8 cellular contexts compared by ENCODE assay signal in the genomic region with DNA sequence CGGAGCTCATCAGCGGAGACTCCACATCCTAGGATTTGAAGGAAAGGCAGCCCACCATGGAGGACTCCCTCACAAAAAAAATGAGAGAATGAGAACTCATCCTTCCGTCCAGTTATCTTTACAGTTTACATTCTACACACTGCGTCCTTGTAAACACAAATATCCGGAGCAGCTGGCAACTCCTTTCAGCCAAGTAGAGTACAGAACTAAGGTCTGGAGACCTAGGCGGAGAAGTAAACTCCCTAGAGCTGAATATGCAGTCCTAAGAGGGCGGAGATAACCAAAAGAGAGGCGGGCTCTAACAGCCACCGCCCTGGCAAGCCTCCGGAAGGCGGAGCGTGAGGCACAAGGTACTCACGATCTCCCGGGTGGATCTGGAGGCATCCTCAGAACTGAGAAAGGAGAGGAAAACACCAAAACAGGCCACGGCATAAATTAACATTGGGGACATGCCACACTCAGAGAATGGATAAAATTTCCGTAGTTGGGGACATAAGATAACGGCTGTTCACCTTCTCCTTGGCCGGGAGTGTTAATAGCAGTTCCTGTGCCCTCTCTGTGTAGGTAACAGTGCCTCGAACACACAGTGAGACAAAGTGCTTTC. TPM values are rescaled to one million over a fixed set of nuclear protein-coding genes. Genes with fewer than 3 reads are reported as not detected.
A peak's percentile ranks its signal among the peaks of the same experiment; 100 is the strongest.
DNase-seq lines count a peak whose midpoint lies in the region; ATAC-seq and TF ChIP-seq lines count a peak whose summit lies in the region.

No MANE protein-coding gene starts in this region.

- dilution Hi-C loops in IMR-90 (cut with HindIII; ENCODE audit: low sequenced_read_pairs, unreplicated experiment): no loop called here

- peaks cover 30% of the 10 kb centered on the region for H3K4me1 ChIP-seq in CD8-positive, alpha-beta T cell (ENCODE audit: insufficient read depth, low read length)
- peaks cover 11% of the 10 kb centered on the region for H3K4me1 ChIP-seq in IMR-90 (ENCODE audit: control insufficient read depth, insufficient read depth, low read length)

- peaks cover 48% of the 10 kb centered on the region for H3K4me1 Mint-ChIP-seq in CD8-positive, alpha-beta T cell (ENCODE audit: low read depth)
- peaks cover 43% of the 10 kb centered on the region for H3K4me1 Mint-ChIP-seq in activated T-cell treated with anti-CD3 and anti-CD28 coated beads, Interleukin-2, amount 50 U/mL, for 4 hours (ENCODE audit: low read depth)

- peaks cover 5% of the 10 kb centered on the region; the same call in 1 of the 2 replicates for H3K9me1 ChIP-seq in IMR-90 (ENCODE audit: insufficient read depth, low read length)

- H3K4me3 ChIP-seq in CD8-positive, alpha-beta T cell (ENCODE audit: low read depth, low read length): peak overlapping the region; percentile 86
- peak overlapping the region; percentile 50 for H3K4me3 ChIP-seq in IMR-90 (ENCODE audit: insufficient read depth, low read depth, low read length)

- peak overlapping the region; percentile 65 for H3K18ac ChIP-seq in IMR-90 (ENCODE audit: low read depth, low read length)

- H4K20me1 ChIP-seq in IMR-90 (ENCODE audit: insufficient read depth, low read length): peaks cover 41% of the 10 kb centered on the region

- peak overlapping the region; percentile 91 for H3K56ac ChIP-seq in IMR-90 (ENCODE audit: extremely low read depth, insufficient read depth, low read length)

- H3K9me3 ChIP-seq in CD8-positive, alpha-beta T cell (ENCODE audit: low read length): no peaks in the 10 kb centered on the region
- no peaks in the 10 kb centered on the region for H3K9me3 ChIP-seq in IMR-90 (ENCODE audit: control insufficient read depth, insufficient read depth, low read length)

- H3K27ac Mint-ChIP-seq in CD8-positive, alpha-beta T cell: peak overlapping the region; percentile 99

- POLR2A ChIA-PET in CD8-positive, alpha-beta T cell (lab: Charles Lee): interaction anchor here (0.9 to 6.8 kb wide), 14 partner anchors 11 to 496 kb away, joined by 3 to 140 read pairs (median 7); a partner anchor contains a TSS
- POLR2A ChIA-PET in IMR-90 (lab: Charles Lee; ENCODE audit: unreplicated experiment): interaction anchor here (0.6 kb wide), 1 partner anchor 17 kb away, joined by 3 read pairs; no protein-coding TSS in a partner anchor

- H3K4me2 ChIP-seq in IMR-90 (ENCODE audit: low read depth, low read length): peak overlapping the region; percentile 94

- peak; percentile 8 for ATAC-seq in CD8-positive, alpha-beta T cell
- ATAC-seq in IMR-90 (ENCODE audit: low read depth): no peak
- ATAC-seq in activated T-cell treated with anti-CD3 and anti-CD28 coated beads, Interleukin-2, amount 50 U/mL, for 4 hours: peak; percentile 5
- ATAC-seq in esophagus mucosa: peak; percentile 6
- ATAC-seq in GM19395 (IDR thresholded peaks at IDR 0.05; ENCODE audit: unreplicated experiment): no peak

- peak overlapping the region; percentile 91 for H4K91ac ChIP-seq in IMR-90 (ENCODE audit: insufficient read depth, low read depth, low read length)

- peak overlapping the region; percentile 92 for H3K4me3 Mint-ChIP-seq in CD8-positive, alpha-beta T cell
- peak overlapping the region; percentile 93 for H3K4me3 Mint-ChIP-seq in activated T-cell treated with anti-CD3 and anti-CD28 coated beads, Interleukin-2, amount 50 U/mL, for 4 hours

- H2BK15ac ChIP-seq in IMR-90 (ENCODE audit: low read depth, low read length): peak overlapping the region; percentile 22; the same call in 1 of the 3 replicates

- TF ChIP-seq POLR2A in IMR-90 (IDR thresholded peaks at IDR 0.05; ENCODE audit: low read depth, low read length): peak; percentile 74

- BruUV-seq in IMR-90 (replicated peaks; lab: Mats Ljungman, UMichigan): no TSS peak

- peak; percentile 59 to 86 (median 73) for DNase-seq in CD8-positive, alpha-beta T cell
- peak; percentile 70 for DNase-seq in IMR-90
- peak; percentile 67 for DNase-seq in activated T-cell treated with anti-CD3 and anti-CD28 coated beads, Interleukin-2, amount 50 U/mL, for 4 hours
- DNase-seq in myocyte (ENCODE audit: low read depth): peak; percentile 89
- DNase-seq in stimulated activated CD8-positive, alpha-beta memory T cell treated with anti-CD3 and anti-CD28 coated beads, Interleukin-7, amount 100 ng/mL, for 48 hours (ENCODE audit: extremely low read depth in 1 of 2, low read depth in 1 of 2): peak; percentile 55 to 71

- no peak for TF ChIP-seq RAD21 in IMR-90 (IDR thresholded peaks at IDR 0.05; ENCODE audit: low read length)

- peak overlapping the region; percentile 83 for H2BK5ac ChIP-seq in IMR-90 (ENCODE audit: low read depth, low read length, poor library complexity, severe bottlenecking)

- peak overlapping the region; percentile 79 for H2AK5ac ChIP-seq in IMR-90 (ENCODE audit: low read depth, low read length)

- H2BK20ac ChIP-seq in IMR-90 (ENCODE audit: low read depth, low read length): no peak overlapping the region

- peak overlapping the region; percentile 35 for H4K5ac ChIP-seq in IMR-90 (ENCODE audit: low read depth, low read length)

- H3K27me3 Mint-ChIP-seq in CD8-positive, alpha-beta T cell (ENCODE audit: low read depth): no peaks in the 10 kb centered on the region
- no peaks in the 10 kb centered on the region for H3K27me3 Mint-ChIP-seq in activated T-cell treated with anti-CD3 and anti-CD28 coated beads, Interleukin-2, amount 50 U/mL, for 4 hours (ENCODE audit: low read depth)

- peak overlapping the region; percentile 89 for H3K23ac ChIP-seq in IMR-90 (ENCODE audit: low read depth, low read length)

- H3K36me3 Mint-ChIP-seq in CD8-positive, alpha-beta T cell: peaks cover 16% of the 10 kb centered on the region
- peaks cover 5% of the 10 kb centered on the region for H3K36me3 Mint-ChIP-seq in activated T-cell treated with anti-CD3 and anti-CD28 coated beads, Interleukin-2, amount 50 U/mL, for 4 hours (ENCODE audit: insufficient read depth)

- H3K9me3 Mint-ChIP-seq in CD8-positive, alpha-beta T cell: no peaks in the 10 kb centered on the region
- no peaks in the 10 kb centered on the region for H3K9me3 Mint-ChIP-seq in activated T-cell treated with anti-CD3 and anti-CD28 coated beads, Interleukin-2, amount 50 U/mL, for 4 hours

- H3K79me1 ChIP-seq in IMR-90 (ENCODE audit: low read depth in 1 of 2, low read length in 2 of 2): peaks cover 11 to 35% of the 10 kb centered on the region in 2 experiments; a peak in 3 of 4 replicates

- H2AK9ac ChIP-seq in IMR-90 (replicated peaks; ENCODE audit: low read depth, low read length, poor library complexity): peak overlapping the region; percentile 82

- no peaks in the 10 kb centered on the region for H3K27me3 ChIP-seq in CD8-positive, alpha-beta T cell (ENCODE audit: insufficient read depth, low read length)
- H3K27me3 ChIP-seq in IMR-90 (ENCODE audit: control insufficient read depth, insufficient read depth, low read length): no peaks in the 10 kb centered on the region

- peak overlapping the region; percentile 74 for H3K9ac ChIP-seq in IMR-90 (ENCODE audit: low read depth, low read length)

- H2AFZ ChIP-seq in IMR-90 (replicated peaks; ENCODE audit: low read length, poor library complexity): peak overlapping the region; percentile 86

- peak overlapping the region; percentile 82 for H3K27ac ChIP-seq in CD8-positive, alpha-beta T cell (ENCODE audit: low read depth, low read length)
- peak overlapping the region; percentile 85 for H3K27ac ChIP-seq in IMR-90 (ENCODE audit: insufficient read depth, low read length)

- TF ChIP-seq CTCF in CD8-positive, alpha-beta T cell (IDR thresholded peaks at IDR 0.05): no peak
- no peak for TF ChIP-seq CTCF in IMR-90 (conservative IDR thresholded peaks at IDR 0.05; ENCODE audit: low read depth, low read length)

- H2BK120ac ChIP-seq in IMR-90 (ENCODE audit: low read depth, low read length): peak overlapping the region; percentile 12; the same call in 1 of the 2 replicates

- 0% methylated on average over 10 of the region's 19 CpGs; no CpG with 5 or more reads in 1 of the 2 experiments for WGBS in IMR-90 (ENCODE audit: extremely low coverage in 2 of 2, insufficient read length in 1 of 2), 2 experiments

- peak overlapping the region; percentile 81 for H3K4ac ChIP-seq in IMR-90 (ENCODE audit: low read depth, low read length)

- no peaks in the 10 kb centered on the region for H3K36me3 ChIP-seq in CD8-positive, alpha-beta T cell (ENCODE audit: insufficient read depth, low read length)
- H3K36me3 ChIP-seq in IMR-90 (ENCODE audit: control insufficient read depth, insufficient read depth, low read length): 0 out of 2 replicates have a peak, but pooled peaks cover 1% of the 10 kb centered on the region

- peak overlapping the region; percentile 79 to 94; a peak in 3 of 4 replicates for H4K8ac ChIP-seq in IMR-90 (ENCODE audit: low read depth in 2 of 2, low read length in 2 of 2)

- intact Hi-C loops in CD8-positive, alpha-beta T cell (cut with DNase I, micrococcal nuclease): loop anchor here (2.0 to 10.0 kb wide), 15 partner anchors 105 to 1970 kb away; a partner anchor contains a TSS
- intact Hi-C loops in IMR-90 (cut with micrococcal nuclease): loop anchor here (5.0 to 10.0 kb wide), 2 partner anchors 185 to 428 kb away; a partner anchor contains a TSS

- peak overlapping the region; percentile 91 for H3K14ac ChIP-seq in IMR-90 (replicated peaks; ENCODE audit: low read depth, low read length)

- in situ Hi-C loops in IMR-90 (cut with MboI; ENCODE audit: low sequenced_read_pairs): no loop called here

- CTCF ChIA-PET in CD8-positive, alpha-beta T cell (lab: Charles Lee): interaction anchor here (4.0 kb wide), 1 partner anchor 85 kb away, joined by 20 read pairs; a partner anchor contains a TSS
- CTCF ChIA-PET in IMR-90 (lab: Yijun Ruan, JAX): interaction anchor here (2.5 kb wide), 1 partner anchor 85 kb away, joined by 8 read pairs; no protein-coding TSS in a partner anchor

TF ChIP-seq in IMR-90, 13 proteins besides CTCF, POLR2A, EP300 and RAD21 (continues in another document):
- TF ChIP-seq BHLHE40 (IDR thresholded peaks at IDR 0.05; ENCODE audit: low read depth, low read length): no peak

TF ChIP-seq in PFSK-1, 5 proteins besides CTCF, POLR2A, EP300 and RAD21:
- TF ChIP-seq SIN3A (IDR thresholded peaks at IDR 0.05; ENCODE audit: borderline replicate concordance, insufficient read depth, low read length) (no peak; the same call in 1 of the 2 replicates), POLR2AphosphoS5 (IDR thresholded peaks at IDR 0.05; ENCODE audit: low read depth, low read length) (peak; percentile 16; the same call in 1 of the 2 replicates)

RNA-seq across cellular contexts. Expression of a gene that starts 1.0 kb away (rescaled TPM):
- total RNA-seq in CD8-positive, alpha-beta T cell: 100 to 1,000 TPM; 133 TPM
- total RNA-seq in IMR-90 (2012; rRNA removed) (25.6 and 31.5 TPM in 2 replicates), esophagus mucosa (28.5 TPM), myocyte (22.7 and 23.8 TPM in 2 replicates)
- 21.2 and 25.3 TPM in 2 replicates for polyA plus RNA-seq in IMR-90 (2012; rRNA removed)
- 7.2 and 17.1 TPM in 2 replicates for polyA plus RNA-seq in IMR-90 (2012; cell fraction: cytosol; rRNA removed)
- 18.9 and 20.8 TPM in 2 replicates for polyA plus RNA-seq in IMR-90 (2012; cell fraction: nucleus; rRNA removed; ENCODE audit: low replicate concordance)
- 28.4 TPM for polyA plus RNA-seq in PFSK-1 (2012; ENCODE audit: insufficient read length, low read depth)
- total RNA-seq in activated T-cell treated with anti-CD3 and anti-CD28 coated beads, Interleukin-2, amount 50 U/mL, for 4 hours: 10 to 100 TPM; 77.8 to 79.2 (median 78.8) TPM
- 14.6 TPM for polyA plus RNA-seq in myocyte (2012)

Comparison
In these comparisons a context has a peak if more than half of its experiments do, and no peak if none do; other contexts are left out.
1. ATAC-seq: peak in CD8-positive, alpha-beta T cell (single experiment), activated T-cell treated with anti-CD3 and anti-CD28 coated beads, Interleukin-2, amount 50 U/mL, for 4 hours (2 of 2) and esophagus mucosa (single experiment); none in IMR-90 (single experiment) and GM19395 (single experiment).
2. Peak in every context shown above with its lines, with median percentiles within 50 percentile points of each other: DNase-seq.